ENCODE assay signal across 9 cellular contexts in the genomic region with DNA sequence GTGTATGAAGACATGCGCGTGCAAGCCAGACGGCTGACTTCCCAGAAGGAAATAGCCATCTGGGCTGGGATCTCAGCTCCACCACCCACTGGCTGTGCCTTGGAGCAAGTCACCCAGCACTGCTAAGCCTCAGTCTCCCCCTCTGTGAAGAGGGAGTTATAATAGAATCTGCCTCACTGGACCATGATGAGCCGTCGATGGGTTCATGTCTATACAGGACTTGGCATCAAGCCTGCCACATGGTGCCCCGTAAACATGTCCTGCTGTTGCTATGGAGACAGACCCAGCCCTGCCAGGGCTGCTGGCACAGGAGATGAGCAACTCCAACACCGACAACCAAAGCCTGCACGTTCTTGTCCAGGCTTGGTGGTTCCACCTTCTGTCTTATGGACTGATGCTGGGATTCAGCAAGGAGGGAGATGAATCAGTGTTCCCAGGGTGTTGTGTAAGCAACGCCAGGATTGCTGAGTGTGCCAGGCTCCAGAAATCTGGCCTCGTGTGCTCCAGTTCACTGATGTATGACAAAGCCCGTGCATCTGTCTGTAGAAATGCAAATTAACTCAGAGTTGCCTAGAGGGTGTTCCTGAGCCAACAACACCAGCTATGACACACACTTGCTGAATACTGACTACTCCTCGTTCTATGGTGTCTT. TPM values are rescaled to one million over a fixed set of nuclear protein-coding genes. Genes with fewer than 3 reads are reported as not detected.
DNase-seq lines count a peak whose midpoint lies in the region; ATAC-seq and TF ChIP-seq lines count a peak whose summit lies in the region.
"Had no signal": no experiment of that assay in that cellular context is flagged by ENCODE, and none has a peak within 500 bp of the region (broad histone marks: within the 10 kb centered on the region; RNA-seq: fewer than 3 reads in every experiment).

No MANE protein-coding gene starts in this region.

- peak overlapping the region; percentile 49 for H3K4me2 ChIP-seq in SU-DHL-6 (ENCODE audit: low read depth, low read length, poor library complexity, severe bottlenecking)

- H3K4me1 Mint-ChIP-seq in activated CD4-positive, alpha-beta T cell treated with anti-CD3 and anti-CD28 coated beads for 36 hours = peaks cover 7% of the 10 kb centered on the region

- H3K4me3 ChIP-seq in SU-DHL-6 (ENCODE audit: insufficient read depth, low read length, poor library complexity, severe bottlenecking) (no peak overlapping the region), kidney epithelial cell (ENCODE audit: low read depth, low read length) (no peak overlapping the region)

- intact Hi-C loops in activated CD4-positive, alpha-beta T cell treated with anti-CD3 and anti-CD28 coated beads for 36 hours (cut with DNase I, micrococcal nuclease) = no loop called here

- no peaks in the 10 kb centered on the region for H4K20me1 ChIP-seq in SU-DHL-6 (ENCODE audit: low read depth, low read length)

- H3K27ac ChIP-seq in SU-DHL-6 (ENCODE audit: low read depth, low read length) = no peak overlapping the region
- H3K27ac ChIP-seq: neutrophil had no signal

- H3K79me2 ChIP-seq in SU-DHL-6 (ENCODE audit: insufficient read depth, low read length) = no peaks in the 10 kb centered on the region

- H3F3A ChIP-seq in SU-DHL-6 (ENCODE audit: insufficient read depth) = no peaks in the 10 kb centered on the region

- no peaks in the 10 kb centered on the region for H3K9me3 ChIP-seq in SU-DHL-6 (ENCODE audit: insufficient read depth, low read length)
- H3K9me3 ChIP-seq: neutrophil had no signal

- CTCF ChIA-PET in activated CD4-positive, alpha-beta T cell treated with anti-CD3 and anti-CD28 coated beads for 36 hours (lab: Charles Lee) = no interaction called here

- H3K9ac ChIP-seq in SU-DHL-6 (ENCODE audit: low read length) = no peak overlapping the region

- TF ChIP-seq CTCF in SU-DHL-6 (IDR thresholded peaks at IDR 0.05; ENCODE audit: insufficient read depth, low read length, poor library complexity, severe bottlenecking) (no peak), kidney epithelial cell (IDR thresholded peaks at IDR 0.05; ENCODE audit: insufficient read depth, low read length, poor library complexity, severe bottlenecking) (no peak)

- POLR2A ChIA-PET in activated CD4-positive, alpha-beta T cell treated with anti-CD3 and anti-CD28 coated beads for 36 hours (lab: Charles Lee) = no interaction called here

- H3K4me3 Mint-ChIP-seq in activated CD4-positive, alpha-beta T cell treated with anti-CD3 and anti-CD28 coated beads for 36 hours = no peak overlapping the region

- ATAC-seq in activated CD4-positive, alpha-beta T cell treated with anti-CD3 and anti-CD28 coated beads for 36 hours = peak; percentile 79
- ATAC-seq in GM21423 (IDR thresholded peaks at IDR 0.05; ENCODE audit: unreplicated experiment) = peak; percentile 82
- ATAC-seq in HG03521 (IDR thresholded peaks at IDR 0.05; ENCODE audit: unreplicated experiment) = peak; percentile 95

- H3K36me3 ChIP-seq in SU-DHL-6 (ENCODE audit: low read length) (no peaks in the 10 kb centered on the region), kidney epithelial cell (ENCODE audit: control insufficient read depth, insufficient read depth, low read length) (no peaks in the 10 kb centered on the region)
- H3K36me3 ChIP-seq: neutrophil had no signal

- H2AFZ ChIP-seq in SU-DHL-6 (ENCODE audit: low read depth, low read length, severe bottlenecking) = peak overlapping the region; percentile 29

- no peaks in the 10 kb centered on the region for H3K36me3 Mint-ChIP-seq in activated CD4-positive, alpha-beta T cell treated with anti-CD3 and anti-CD28 coated beads for 36 hours (ENCODE audit: low read depth)

- no peaks in the 10 kb centered on the region for H3K9me2 ChIP-seq in SU-DHL-6 (replicated peaks; ENCODE audit: insufficient read depth, low read length)

- H3K27ac Mint-ChIP-seq in activated CD4-positive, alpha-beta T cell treated with anti-CD3 and anti-CD28 coated beads for 36 hours = no peak overlapping the region

- H3K9me3 Mint-ChIP-seq in activated CD4-positive, alpha-beta T cell treated with anti-CD3 and anti-CD28 coated beads for 36 hours (ENCODE audit: low read depth) = no peaks in the 10 kb centered on the region

- H3K27me3 Mint-ChIP-seq in activated CD4-positive, alpha-beta T cell treated with anti-CD3 and anti-CD28 coated beads for 36 hours = no peaks in the 10 kb centered on the region

- DNase-seq in activated CD4-positive, alpha-beta T cell treated with anti-CD3 and anti-CD28 coated beads for 36 hours = peak; percentile 62
- DNase-seq in activated CD4-positive, alpha-beta T cell treated with anti-CD3 and anti-CD28 coated beads, Interleukin-2, amount 50 U/mL, for 48 hours = no peak
- DNase-seq in kidney epithelial cell (ENCODE audit: low read depth) = peak; percentile 92
- no peak for DNase-seq in T1000 (lab: John Stamatoyannopoulos, UW)
- no peak for DNase-seq in amniotic stem cell (lab: John Stamatoyannopoulos, UW)

- no peaks in the 10 kb centered on the region for H3K27me3 ChIP-seq in SU-DHL-6 (ENCODE audit: low read length)
- no peaks in the 10 kb centered on the region for H3K27me3 ChIP-seq in kidney epithelial cell (ENCODE audit: control insufficient read depth, insufficient read depth, low read length)
- H3K27me3 ChIP-seq: neutrophil had no signal

RNA-seq across cellular contexts. Expression of a gene that starts 5.6 kb away (rescaled TPM):
- not detected for total RNA-seq in activated CD4-positive, alpha-beta T cell treated with anti-CD3 and anti-CD28 coated beads for 36 hours
- not detected in 2 replicates for total RNA-seq in kidney epithelial cell

RNA-seq across cellular contexts. Expression of a gene that starts 15.2 kb away (rescaled TPM):
- total RNA-seq in activated CD4-positive, alpha-beta T cell treated with anti-CD3 and anti-CD28 coated beads for 36 hours = 1 to 10 TPM in 1 of 2 experiments, under 1 TPM in 1; 0.62 to 1.1 TPM
- 4.3 and 4.6 TPM in 2 replicates for total RNA-seq in kidney epithelial cell

RNA-seq across cellular contexts. Expression of a gene that starts 39.9 kb away (rescaled TPM):
- total RNA-seq in activated CD4-positive, alpha-beta T cell treated with anti-CD3 and anti-CD28 coated beads for 36 hours = 100 to 1,000 TPM; 121 to 178 TPM
- 231 and 276 TPM in 2 replicates for total RNA-seq in kidney epithelial cell

RNA-seq across cellular contexts. Expression of a gene that starts 46.2 kb away (rescaled TPM):
- total RNA-seq in activated CD4-positive, alpha-beta T cell treated with anti-CD3 and anti-CD28 coated beads for 36 hours = not detected
- not detected in 2 replicates for total RNA-seq in kidney epithelial cell

Comparison
In these comparisons a context has a peak if more than half of its experiments do, and no peak if none do; other contexts are left out.
1. DNase-seq: peak in activated CD4-positive, alpha-beta T cell treated with anti-CD3 and anti-CD28 coated beads for 36 hours (single experiment) and kidney epithelial cell (single experiment); none in activated CD4-positive, alpha-beta T cell treated with anti-CD3 and anti-CD28 coated beads, Interleukin-2, amount 50 U/mL, for 48 hours (0 of 2), T1000 (single experiment) and amniotic stem cell (single experiment).
2. Peak in every context shown above with its lines, with median percentiles within 50 percentile points of each other: ATAC-seq.